8 cellular contexts compared by ENCODE assay signal in genomic region chr9:86944974-86945867, GRCh38. TPM values are rescaled to one million over a fixed set of nuclear protein-coding genes. Genes with fewer than 3 reads are reported as not detected.
DNase-seq lines count a peak whose midpoint lies in the region; ATAC-seq and TF ChIP-seq lines count a peak whose summit lies in the region.

No MANE protein-coding gene starts in this region.

- H3K27ac ChIP-seq in layer of hippocampus (ENCODE audit: low read depth, low read length) = peak overlapping the region; percentile 97
- peak overlapping the region; percentile 96 for H3K27ac ChIP-seq in suprapubic skin

- no peaks in the 10 kb centered on the region for H3K36me3 Mint-ChIP-seq in T-helper 2 cell treated with Interferon-gamma antibody and Interleukin-4, amounts not matched to agents 5 μg/mL and 100 μg/mL, for 36 hours (ENCODE audit: low read depth)
- H3K36me3 Mint-ChIP-seq in MCF 10A (ENCODE audit: insufficient read depth, unreplicated experiment) = peaks cover 20% of the 10 kb centered on the region

- H3K36me3 ChIP-seq in suprapubic skin = no peaks in the 10 kb centered on the region

- no peaks in the 10 kb centered on the region for H3K27me3 ChIP-seq in layer of hippocampus (ENCODE audit: control insufficient read depth, insufficient read depth, low read length)
- H3K27me3 ChIP-seq in suprapubic skin = no peaks in the 10 kb centered on the region

- POLR2A ChIA-PET in MCF 10A (lab: Yijun Ruan, JAX) = interaction anchor here (0.5 to 6.7 kb wide), 13 partner anchors 15 to 457 kb away, joined by 3 to 174 read pairs (median 3); no protein-coding TSS in a partner anchor

- intact Hi-C loops in MCF 10A (cut with micrococcal nuclease) = loop anchor here (1.0 to 10.0 kb wide), 5 partner anchors 120 to 458 kb away; no protein-coding TSS in a partner anchor

- CTCF ChIA-PET in MCF 10A (lab: Yijun Ruan, JAX) = interaction anchor here (0.5 to 2.6 kb wide), 18 partner anchors 9 to 512 kb away, joined by 3 to 12 read pairs (median 3); no protein-coding TSS in a partner anchor

- no peaks in the 10 kb centered on the region for H3K9me3 Mint-ChIP-seq in T-helper 2 cell treated with Interferon-gamma antibody and Interleukin-4, amounts not matched to agents 5 μg/mL and 100 μg/mL, for 36 hours
- H3K9me3 Mint-ChIP-seq in MCF 10A (ENCODE audit: unreplicated experiment) = no peaks in the 10 kb centered on the region

- H3K27ac Mint-ChIP-seq in T-helper 2 cell treated with Interferon-gamma antibody and Interleukin-4, amounts not matched to agents 5 μg/mL and 100 μg/mL, for 36 hours = no peak overlapping the region
- peak overlapping the region; percentile 93 for H3K27ac Mint-ChIP-seq in MCF 10A (ENCODE audit: low read depth, unreplicated experiment)

- peak overlapping the region; percentile 95 for H3K4me3 ChIP-seq in suprapubic skin

- peaks cover 4% of the 10 kb centered on the region for H3K4me1 Mint-ChIP-seq in T-helper 2 cell treated with Interferon-gamma antibody and Interleukin-4, amounts not matched to agents 5 μg/mL and 100 μg/mL, for 36 hours (ENCODE audit: low read depth)
- H3K4me1 Mint-ChIP-seq in MCF 10A (ENCODE audit: insufficient read depth, unreplicated experiment) = peaks cover 6% of the 10 kb centered on the region

- TF ChIP-seq CTCF in MCF 10A (IDR thresholded peaks at IDR 0.05; ENCODE audit: unreplicated experiment) = no peak
- TF ChIP-seq CTCF in suprapubic skin (IDR thresholded peaks at IDR 0.05) = peak in 1 of 2 donors; percentile 35

- no peak for DNase-seq in T-helper 2 cell treated with Interferon-gamma antibody and Interleukin-4, amounts not matched to agents 5 μg/mL and 100 μg/mL, for 36 hours (ENCODE audit: low spot score)
- no peak for DNase-seq in T-helper 2 cell
- peak; percentile 28 for DNase-seq in MCF 10A (ENCODE audit: unreplicated experiment)
- no peak for DNase-seq in suprapubic skin (ENCODE audit: low spot score in 2 of 2)
- no peak for DNase-seq in H4 (ENCODE audit: low spot score)
- no peak for DNase-seq in effector CD8-positive, alpha-beta T cell (lab: John Stamatoyannopoulos, UW)

- ATAC-seq in HG03025 (IDR thresholded peaks at IDR 0.05; ENCODE audit: low FRiP score, unreplicated experiment) = no peak

- no peak for TF ChIP-seq POLR2A in suprapubic skin (IDR thresholded peaks at IDR 0.05)

- no peaks in the 10 kb centered on the region for H3K9me3 ChIP-seq in suprapubic skin

- H3K27me3 Mint-ChIP-seq in T-helper 2 cell treated with Interferon-gamma antibody and Interleukin-4, amounts not matched to agents 5 μg/mL and 100 μg/mL, for 36 hours (ENCODE audit: low read depth) = peaks cover 53% of the 10 kb centered on the region
- H3K27me3 Mint-ChIP-seq in MCF 10A (ENCODE audit: insufficient read depth, unreplicated experiment) = no peaks in the 10 kb centered on the region

- peak overlapping the region; percentile 56 for H3K4me3 Mint-ChIP-seq in T-helper 2 cell treated with Interferon-gamma antibody and Interleukin-4, amounts not matched to agents 5 μg/mL and 100 μg/mL, for 36 hours
- H3K4me3 Mint-ChIP-seq in MCF 10A (ENCODE audit: unreplicated experiment) = peak overlapping the region; percentile 98

- BruUV-seq in MCF 10A (replicated peaks; lab: Mats Ljungman, UMichigan) = no TSS peak

- whole genome bisulfite sequencing in suprapubic skin = 6% methylated on average over 26 of the region's 41 CpGs

- H3K4me1 ChIP-seq in suprapubic skin = peaks cover 38% of the 10 kb centered on the region

- TF ChIP-seq EP300 in suprapubic skin (IDR thresholded peaks at IDR 0.05) = no peak

RNA-seq across cellular contexts. Expression of gene GAS1, which starts 2.1 kb away (rescaled TPM):
- total RNA-seq in MCF 10A (2022) (11.0 and 11.4 TPM in 2 replicates), suprapubic skin (10 to 100 TPM; 22.8 to 50.6 (median 40.1) TPM)
- 5.7 and 6.6 TPM in 2 replicates for total RNA-seq in H4 (2014; rRNA removed; shearing (Covaris generic))
